In the genomic region with DNA sequence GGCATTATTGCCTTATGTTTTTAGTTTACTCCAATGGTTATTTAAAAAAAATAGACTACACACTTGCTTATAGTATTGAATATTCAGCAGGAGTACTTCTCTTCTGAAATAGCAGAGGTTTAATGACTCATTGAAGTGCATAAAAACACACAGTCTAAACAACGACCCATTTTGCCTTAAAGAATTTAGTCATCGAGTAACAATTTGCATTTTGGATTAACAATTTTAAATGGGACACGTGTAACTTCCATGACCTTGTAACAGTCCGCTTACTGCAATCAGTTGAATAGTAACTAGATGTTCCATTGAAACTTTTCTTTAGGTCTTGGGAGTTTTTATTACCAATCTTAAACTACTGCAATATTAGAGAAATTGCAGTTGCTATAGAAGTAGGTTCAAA, we compare ENCODE assay signal across 1 cellular context.
TF ChIP-seq lines count a peak whose summit lies in the region.

No MANE protein-coding gene starts in this region.

TF ChIP-seq in K562, 482 proteins besides CTCF, POLR2A, EP300 and RAD21:
- no peak for TF ChIP-seq MEIS2 (IDR thresholded peaks at IDR 0.05; ENCODE audit: partially characterized antibody)
- no peak for TF ChIP-seq ZNF253 (CRISPR knock-in tag; conservative IDR thresholded peaks at IDR 0.05)
- no peak for TF ChIP-seq PCBP2 (IDR thresholded peaks at IDR 0.05; ENCODE audit: low read depth, low read length, poor library complexity, severe bottlenecking)
- TF ChIP-seq, protein P1, sequence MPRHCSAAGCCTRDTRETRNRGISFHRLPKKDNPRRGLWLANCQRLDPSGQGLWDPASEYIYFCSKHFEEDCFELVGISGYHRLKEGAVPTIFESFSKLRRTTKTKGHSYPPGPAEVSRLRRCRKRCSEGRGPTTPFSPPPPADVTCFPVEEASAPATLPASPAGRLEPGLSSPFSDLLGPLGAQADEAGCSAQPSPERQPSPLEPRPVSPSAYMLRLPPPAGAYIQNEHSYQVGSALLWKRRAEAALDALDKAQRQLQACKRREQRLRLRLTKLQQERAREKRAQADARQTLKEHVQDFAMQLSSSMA (CRISPR knock-in tag; IDR thresholded peaks at IDR 0.05): no peak
- TF ChIP-seq NCOA2 (IDR thresholded peaks at IDR 0.05; ENCODE audit: partially characterized antibody in 2 of 2): no peak
- no peak for TF ChIP-seq YY1 (IDR thresholded peaks at IDR 0.05; ENCODE audit: borderline replicate concordance in 1 of 3, control insufficient read depth in 1 of 3, extremely low read depth in 1 of 3, insufficient read depth in 3 of 3, insufficient read length in 1 of 3, insufficient replicate concordance in 2 of 3, low read depth in 1 of 3, low read length in 2 of 3)
- TF ChIP-seq L3MBTL2 (IDR thresholded peaks at IDR 0.05): no peak
- TF ChIP-seq, protein P2, sequence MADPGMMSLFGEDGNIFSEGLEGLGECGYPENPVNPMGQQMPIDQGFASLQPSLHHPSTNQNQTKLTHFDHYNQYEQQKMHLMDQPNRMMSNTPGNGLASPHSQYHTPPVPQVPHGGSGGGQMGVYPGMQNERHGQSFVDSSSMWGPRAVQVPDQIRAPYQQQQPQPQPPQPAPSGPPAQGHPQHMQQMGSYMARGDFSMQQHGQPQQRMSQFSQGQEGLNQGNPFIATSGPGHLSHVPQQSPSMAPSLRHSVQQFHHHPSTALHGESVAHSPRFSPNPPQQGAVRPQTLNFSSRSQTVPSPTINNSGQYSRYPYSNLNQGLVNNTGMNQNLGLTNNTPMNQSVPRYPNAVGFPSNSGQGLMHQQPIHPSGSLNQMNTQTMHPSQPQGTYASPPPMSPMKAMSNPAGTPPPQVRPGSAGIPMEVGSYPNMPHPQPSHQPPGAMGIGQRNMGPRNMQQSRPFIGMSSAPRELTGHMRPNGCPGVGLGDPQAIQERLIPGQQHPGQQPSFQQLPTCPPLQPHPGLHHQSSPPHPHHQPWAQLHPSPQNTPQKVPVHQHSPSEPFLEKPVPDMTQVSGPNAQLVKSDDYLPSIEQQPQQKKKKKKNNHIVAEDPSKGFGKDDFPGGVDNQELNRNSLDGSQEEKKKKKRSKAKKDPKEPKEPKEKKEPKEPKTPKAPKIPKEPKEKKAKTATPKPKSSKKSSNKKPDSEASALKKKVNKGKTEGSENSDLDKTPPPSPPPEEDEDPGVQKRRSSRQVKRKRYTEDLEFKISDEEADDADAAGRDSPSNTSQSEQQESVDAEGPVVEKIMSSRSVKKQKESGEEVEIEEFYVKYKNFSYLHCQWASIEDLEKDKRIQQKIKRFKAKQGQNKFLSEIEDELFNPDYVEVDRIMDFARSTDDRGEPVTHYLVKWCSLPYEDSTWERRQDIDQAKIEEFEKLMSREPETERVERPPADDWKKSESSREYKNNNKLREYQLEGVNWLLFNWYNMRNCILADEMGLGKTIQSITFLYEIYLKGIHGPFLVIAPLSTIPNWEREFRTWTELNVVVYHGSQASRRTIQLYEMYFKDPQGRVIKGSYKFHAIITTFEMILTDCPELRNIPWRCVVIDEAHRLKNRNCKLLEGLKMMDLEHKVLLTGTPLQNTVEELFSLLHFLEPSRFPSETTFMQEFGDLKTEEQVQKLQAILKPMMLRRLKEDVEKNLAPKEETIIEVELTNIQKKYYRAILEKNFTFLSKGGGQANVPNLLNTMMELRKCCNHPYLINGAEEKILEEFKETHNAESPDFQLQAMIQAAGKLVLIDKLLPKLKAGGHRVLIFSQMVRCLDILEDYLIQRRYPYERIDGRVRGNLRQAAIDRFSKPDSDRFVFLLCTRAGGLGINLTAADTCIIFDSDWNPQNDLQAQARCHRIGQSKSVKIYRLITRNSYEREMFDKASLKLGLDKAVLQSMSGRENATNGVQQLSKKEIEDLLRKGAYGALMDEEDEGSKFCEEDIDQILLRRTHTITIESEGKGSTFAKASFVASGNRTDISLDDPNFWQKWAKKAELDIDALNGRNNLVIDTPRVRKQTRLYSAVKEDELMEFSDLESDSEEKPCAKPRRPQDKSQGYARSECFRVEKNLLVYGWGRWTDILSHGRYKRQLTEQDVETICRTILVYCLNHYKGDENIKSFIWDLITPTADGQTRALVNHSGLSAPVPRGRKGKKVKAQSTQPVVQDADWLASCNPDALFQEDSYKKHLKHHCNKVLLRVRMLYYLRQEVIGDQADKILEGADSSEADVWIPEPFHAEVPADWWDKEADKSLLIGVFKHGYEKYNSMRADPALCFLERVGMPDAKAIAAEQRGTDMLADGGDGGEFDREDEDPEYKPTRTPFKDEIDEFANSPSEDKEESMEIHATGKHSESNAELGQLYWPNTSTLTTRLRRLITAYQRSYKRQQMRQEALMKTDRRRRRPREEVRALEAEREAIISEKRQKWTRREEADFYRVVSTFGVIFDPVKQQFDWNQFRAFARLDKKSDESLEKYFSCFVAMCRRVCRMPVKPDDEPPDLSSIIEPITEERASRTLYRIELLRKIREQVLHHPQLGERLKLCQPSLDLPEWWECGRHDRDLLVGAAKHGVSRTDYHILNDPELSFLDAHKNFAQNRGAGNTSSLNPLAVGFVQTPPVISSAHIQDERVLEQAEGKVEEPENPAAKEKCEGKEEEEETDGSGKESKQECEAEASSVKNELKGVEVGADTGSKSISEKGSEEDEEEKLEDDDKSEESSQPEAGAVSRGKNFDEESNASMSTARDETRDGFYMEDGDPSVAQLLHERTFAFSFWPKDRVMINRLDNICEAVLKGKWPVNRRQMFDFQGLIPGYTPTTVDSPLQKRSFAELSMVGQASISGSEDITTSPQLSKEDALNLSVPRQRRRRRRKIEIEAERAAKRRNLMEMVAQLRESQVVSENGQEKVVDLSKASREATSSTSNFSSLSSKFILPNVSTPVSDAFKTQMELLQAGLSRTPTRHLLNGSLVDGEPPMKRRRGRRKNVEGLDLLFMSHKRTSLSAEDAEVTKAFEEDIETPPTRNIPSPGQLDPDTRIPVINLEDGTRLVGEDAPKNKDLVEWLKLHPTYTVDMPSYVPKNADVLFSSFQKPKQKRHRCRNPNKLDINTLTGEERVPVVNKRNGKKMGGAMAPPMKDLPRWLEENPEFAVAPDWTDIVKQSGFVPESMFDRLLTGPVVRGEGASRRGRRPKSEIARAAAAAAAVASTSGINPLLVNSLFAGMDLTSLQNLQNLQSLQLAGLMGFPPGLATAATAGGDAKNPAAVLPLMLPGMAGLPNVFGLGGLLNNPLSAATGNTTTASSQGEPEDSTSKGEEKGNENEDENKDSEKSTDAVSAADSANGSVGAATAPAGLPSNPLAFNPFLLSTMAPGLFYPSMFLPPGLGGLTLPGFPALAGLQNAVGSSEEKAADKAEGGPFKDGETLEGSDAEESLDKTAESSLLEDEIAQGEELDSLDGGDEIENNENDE (IDR thresholded peaks at IDR 0.05; ENCODE audit: low read depth, low read length): no peak
- TF ChIP-seq, protein P3, sequence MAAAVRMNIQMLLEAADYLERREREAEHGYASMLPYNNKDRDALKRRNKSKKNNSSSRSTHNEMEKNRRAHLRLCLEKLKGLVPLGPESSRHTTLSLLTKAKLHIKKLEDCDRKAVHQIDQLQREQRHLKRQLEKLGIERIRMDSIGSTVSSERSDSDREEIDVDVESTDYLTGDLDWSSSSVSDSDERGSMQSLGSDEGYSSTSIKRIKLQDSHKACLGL (CRISPR knock-in tag; IDR thresholded peaks at IDR 0.05; ENCODE audit: borderline replicate concordance, poor library complexity, severe bottlenecking): no peak
- TF ChIP-seq GATAD2B (IDR thresholded peaks at IDR 0.05; ENCODE audit: borderline replicate concordance): no peak
- TF ChIP-seq ZFX (CRISPR knock-in tag; IDR thresholded peaks at IDR 0.05): no peak
- TF ChIP-seq PHTF2 (CRISPR knock-in tag; IDR thresholded peaks at IDR 0.05): no peak
- no peak for TF ChIP-seq HDAC3 (IDR thresholded peaks at IDR 0.05; ENCODE audit: borderline replicate concordance, partially characterized antibody)
- TF ChIP-seq CSDE1 (IDR thresholded peaks at IDR 0.05): no peak
- TF ChIP-seq NEUROD1 (IDR thresholded peaks at IDR 0.05; ENCODE audit: borderline replicate concordance, low read depth, low read length, partially characterized antibody): no peak
- TF ChIP-seq ZNF232 (CRISPR knock-in tag; IDR thresholded peaks at IDR 0.05): no peak
- TF ChIP-seq BCL6 (CRISPR knock-in tag; IDR thresholded peaks at IDR 0.05): no peak
- TF ChIP-seq, protein P4, sequence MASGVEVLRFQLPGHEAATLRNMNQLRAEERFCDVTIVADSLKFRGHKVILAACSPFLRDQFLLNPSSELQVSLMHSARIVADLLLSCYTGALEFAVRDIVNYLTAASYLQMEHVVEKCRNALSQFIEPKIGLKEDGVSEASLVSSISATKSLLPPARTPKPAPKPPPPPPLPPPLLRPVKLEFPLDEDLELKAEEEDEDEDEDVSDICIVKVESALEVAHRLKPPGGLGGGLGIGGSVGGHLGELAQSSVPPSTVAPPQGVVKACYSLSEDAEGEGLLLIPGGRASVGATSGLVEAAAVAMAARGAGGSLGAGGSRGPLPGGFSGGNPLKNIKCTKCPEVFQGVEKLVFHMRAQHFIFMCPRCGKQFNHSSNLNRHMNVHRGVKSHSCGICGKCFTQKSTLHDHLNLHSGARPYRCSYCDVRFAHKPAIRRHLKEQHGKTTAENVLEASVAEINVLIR (CRISPR knock-in tag; IDR thresholded peaks at IDR 0.05): no peak
